In genomic region chr2:30108192-30108591, GRCh38 we compare ENCODE assay signal across 1 cellular context.
TF ChIP-seq lines count a peak whose summit lies in the region.

No MANE protein-coding gene starts in this region.

TF ChIP-seq in HepG2, 621 proteins besides CTCF, POLR2A, EP300 and RAD21 (continued from another document):
- no peak for TF ChIP-seq E2F5 (CRISPR knock-in tag; conservative IDR thresholded peaks at IDR 0.05)
